ENCODE assay signal across 30 cellular contexts in the genomic region with DNA sequence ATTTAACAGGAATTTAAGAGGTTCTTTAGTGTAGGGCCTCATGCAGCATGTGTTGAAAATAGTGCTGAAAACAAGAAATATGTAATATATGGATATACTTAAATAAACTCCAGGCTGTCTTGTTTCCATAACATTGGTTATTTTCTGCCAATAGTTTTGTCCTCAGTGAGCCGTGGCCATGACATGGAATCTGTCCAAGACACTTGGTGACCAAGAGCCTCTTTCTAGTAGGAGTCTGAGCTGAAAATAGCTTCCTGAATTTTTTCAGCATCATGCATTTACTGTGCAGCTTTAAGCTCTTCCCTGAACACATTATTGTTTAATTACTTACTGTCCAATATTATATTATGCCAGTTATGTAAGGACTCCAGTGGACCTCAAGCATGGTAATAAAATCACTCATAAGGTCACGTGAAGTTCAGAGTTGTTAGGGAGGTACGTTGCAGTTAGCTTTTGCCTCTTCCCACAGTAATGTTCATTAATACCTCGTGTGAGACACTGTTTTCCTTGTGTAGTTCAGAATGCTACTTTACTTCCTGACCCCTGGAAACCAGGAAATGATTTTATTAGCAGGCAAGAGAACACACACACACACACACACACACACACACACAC.
DNase-seq lines count a peak whose midpoint lies in the region; TF ChIP-seq lines count a peak whose summit lies in the region.
"Had no signal": no experiment of that assay in that cellular context is flagged by ENCODE, and none has a peak within 500 bp of the region (broad histone marks: within the 10 kb centered on the region; RNA-seq: fewer than 3 reads in every experiment).

No MANE protein-coding gene starts in this region.

- 81% methylated on average over 4 of the region's 4 CpGs for WGBS in smooth muscle cell (ENCODE audit: low lambda C conversion rate)

- no peaks in the 10 kb centered on the region for H3F3A ChIP-seq in smooth muscle cell (ENCODE audit: low read depth)

- no peaks in the 10 kb centered on the region for H3K36me3 ChIP-seq in smooth muscle cell (ENCODE audit: low read depth)
- H3K36me3 ChIP-seq in osteoblast (ENCODE audit: insufficient read depth, low read length), result no peaks in the 10 kb centered on the region
- H3K36me3 ChIP-seq: HAP-1, tibial artery had no signal

- H4K20me1 ChIP-seq in smooth muscle cell (ENCODE audit: low read depth) (no peaks in the 10 kb centered on the region), osteoblast (ENCODE audit: insufficient read depth, low read length) (no peaks in the 10 kb centered on the region)

- H3K9ac ChIP-seq in smooth muscle cell (ENCODE audit: low read depth), result no peak overlapping the region

- intact Hi-C loops in posterior vena cava (cut with DNase I), result no loop called here

- no peak overlapping the region for H3K4me3 ChIP-seq in smooth muscle cell
- no peak overlapping the region for H3K4me3 ChIP-seq in osteoblast (ENCODE audit: insufficient read depth, low read length)
- H3K4me3 ChIP-seq: HAP-1, K562, tibial artery had no signal

- H3K9me3 ChIP-seq in smooth muscle cell (replicated peaks; ENCODE audit: low read depth), result no peaks in the 10 kb centered on the region
- H3K9me3 ChIP-seq in osteoblast (ENCODE audit: low read depth, low read length), result no peaks in the 10 kb centered on the region
- H3K9me3 ChIP-seq: HAP-1 had no signal

- DNase-seq in NCI-H2029 (lab: John Stamatoyannopoulos, UW) (peak; percentile 6), NCI-H2029 treated with DMSO at 0.1 percent for 48 hours (lab: John Stamatoyannopoulos, UW) (no peak), amniotic epithelial cell (ENCODE audit: low read depth) (peak; percentile 1), kidney tubule cell (ENCODE audit: low spot score) (peak; percentile 66), smooth muscle cell (lab: John Stamatoyannopoulos, UW; ENCODE audit: unreplicated experiment) (no peak), AG08395 (ENCODE audit: low spot score) (no peak), posterior vena cava (ENCODE audit: low spot score) (no peak), osteoblast (ENCODE audit: insufficient read length, low spot score, missing footprints) (no peak)
- DNase-seq: activated CD4-positive, alpha-beta T cell treated with anti-CD3 and anti-CD28 coated beads for 4 hours; activated CD8-positive, alpha-beta memory T cell treated with anti-CD3 and anti-CD28 coated beads for 24 hours; activated effector memory CD4-positive, alpha-beta T cell treated with anti-CD3 and anti-CD28 coated beads, Interleukin-2, amount 50 U/mL, for 16 hours; activated naive CD8-positive, alpha-beta T cell treated with anti-CD3 and anti-CD28 coated beads, Interleukin-2, amount 10 ng/mL, durations not matched to agents 7 days and 5 days; activated T-cell treated with anti-CD3 and anti-CD28 coated beads, Interleukin-2, amount 50 U/mL, for 1 hour; CD4-positive, alpha-beta T cell; central memory CD4-positive, alpha-beta T cell; dermis blood vessel endothelial cell; DMS153; GDM1; mammary epithelial cell; NCI-H1105 treated with DMSO at 0.1 percent for 48 hours; NCI-H2081 treated with DMSO at 0.1 percent for 48 hours; NCI-H510A; PC-3; stimulated activated CD8-positive, alpha-beta memory T cell treated with anti-CD3 and anti-CD28 coated beads, Interleukin-4, amount 100 ng/mL, for 48 hours; stimulated activated naive CD8-positive, alpha-beta T cell treated with anti-CD3 and anti-CD28 coated beads, Interleukin-15, amount 100 ng/mL, for 72 hours; T-helper 2 cell; tibial artery had no signal

- H3K79me2 ChIP-seq in smooth muscle cell (ENCODE audit: low read depth) (no peaks in the 10 kb centered on the region), osteoblast (ENCODE audit: insufficient read depth, low read length) (no peaks in the 10 kb centered on the region)

- H3K4me1 ChIP-seq in smooth muscle cell (ENCODE audit: low read depth), result no peaks in the 10 kb centered on the region
- H3K4me1 ChIP-seq in osteoblast (ENCODE audit: insufficient read depth, low read length), result no peaks in the 10 kb centered on the region
- H3K4me1 ChIP-seq: HAP-1, tibial artery had no signal

- H2AFZ ChIP-seq in smooth muscle cell (ENCODE audit: low read depth) (peak overlapping the region; percentile 43), osteoblast (ENCODE audit: low read length) (no peak overlapping the region)

- H3K27me3 ChIP-seq in smooth muscle cell (ENCODE audit: low read depth) (no peaks in the 10 kb centered on the region), osteoblast (ENCODE audit: insufficient read depth, low read length) (no peaks in the 10 kb centered on the region)
- H3K27me3 ChIP-seq: tibial artery had no signal

- TF ChIP-seq CTCF in smooth muscle cell (IDR thresholded peaks at IDR 0.05; ENCODE audit: borderline replicate concordance, insufficient read depth, poor library complexity, severe bottlenecking) (no peak), osteoblast (IDR thresholded peaks at IDR 0.05; ENCODE audit: extremely low read depth, low read depth, low read length) (no peak)

- H3K27ac ChIP-seq in smooth muscle cell (ENCODE audit: low read depth), result no peak overlapping the region
- no peak overlapping the region for H3K27ac ChIP-seq in osteoblast (ENCODE audit: low read depth, low read length)
- H3K27ac ChIP-seq: 22Rv1, tibial artery had no signal

- no peak overlapping the region for H3K4me2 ChIP-seq in smooth muscle cell
- H3K4me2 ChIP-seq in osteoblast (ENCODE audit: insufficient read depth, low read length), result no peak overlapping the region

Comparison
In these comparisons a context has a peak if more than half of its experiments do, and no peak if none do; other contexts are left out.
1. DNase-seq: peak in NCI-H2029 (single experiment), amniotic epithelial cell (single experiment) and kidney tubule cell (single experiment); none in NCI-H2029 treated with DMSO at 0.1 percent for 48 hours (single experiment), smooth muscle cell (single experiment), AG08395 (single experiment), posterior vena cava (single experiment) and osteoblast (single experiment).